In the genomic region with DNA sequence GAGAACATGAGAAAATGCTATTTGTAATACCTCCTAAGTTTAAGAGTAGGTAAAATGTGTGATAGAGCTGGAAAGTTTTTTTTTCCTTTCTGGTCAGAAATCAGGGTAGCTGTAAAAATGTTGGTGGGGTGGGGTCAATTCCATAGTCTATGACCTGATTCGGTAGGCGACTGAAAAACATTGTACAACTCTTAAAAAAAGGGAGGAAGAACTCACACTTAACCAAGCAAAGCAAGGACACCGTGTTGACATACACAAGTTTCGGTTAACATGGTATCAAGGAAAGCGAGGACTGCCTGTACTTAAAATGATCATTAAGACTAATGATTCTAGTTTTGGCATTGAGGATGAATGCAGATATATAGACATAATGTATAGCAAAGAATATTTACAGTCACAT, we compare ENCODE assay signal across 1 cellular context.
TF ChIP-seq lines count a peak whose summit lies in the region.

No MANE protein-coding gene starts in this region.

TF ChIP-seq in endothelial cell of umbilical vein, 7 proteins besides CTCF, POLR2A, EP300 and RAD21 (continued from another document):
- TF ChIP-seq MAX (IDR thresholded peaks at IDR 0.05; ENCODE audit: insufficient read depth, insufficient read length): no peak
